Comparison of ENCODE assay signal across 22 cellular contexts in the genomic region with DNA sequence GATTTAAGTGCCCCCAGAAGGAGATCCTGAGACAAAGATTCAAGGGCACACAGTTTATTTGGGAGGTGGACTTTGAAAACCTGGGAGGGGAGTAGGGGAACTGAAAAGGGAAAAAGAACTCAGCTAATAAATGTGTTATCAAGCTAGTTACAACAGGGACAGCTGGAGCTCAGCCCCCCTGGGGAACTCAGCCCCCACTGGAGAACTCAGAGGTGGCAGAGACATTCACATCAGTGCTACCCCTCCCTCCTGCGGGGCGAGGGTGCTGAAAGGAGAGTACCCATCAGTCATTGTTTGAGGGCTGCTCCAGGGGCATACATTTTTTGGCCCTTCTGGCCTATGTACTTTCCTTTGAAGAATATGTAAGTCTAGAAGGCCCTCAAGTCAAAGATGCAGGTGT.
DNase-seq lines count a peak whose midpoint lies in the region; ATAC-seq and TF ChIP-seq lines count a peak whose summit lies in the region.
"Had no signal": no experiment of that assay in that cellular context is flagged by ENCODE, and none has a peak within 500 bp of the region (broad histone marks: within the 10 kb centered on the region; RNA-seq: fewer than 3 reads in every experiment).

No MANE protein-coding gene starts in this region.

- H3K4me2 ChIP-seq in BLaER1 (peak overlapping the region; percentile 5; the same call in 1 of the 2 replicates), parathyroid adenoma (ENCODE audit: low read length) (no peak overlapping the region)
- H3K4me2 ChIP-seq: GM23338 had no signal

- H3K27ac ChIP-seq in BLaER1, result no peak overlapping the region
- no peak overlapping the region for H3K27ac ChIP-seq in HEK293 (ENCODE audit: extremely low read depth, low read depth, low read length)
- H3K27ac ChIP-seq in parathyroid adenoma, result no peak overlapping the region
- H3K27ac ChIP-seq: HL-60 had no signal

- ATAC-seq in stimulated activated effector memory CD8-positive, alpha-beta T cell treated with anti-CD3 and anti-CD28 coated beads, Interleukin-12 subunit alpha, Interleukin-12 subunit beta, amount 100 ng/mL, for 72 hours, result no peak
- ATAC-seq: GM23338, HepG2, K562, Panc1, SK-N-SH treated with all-trans-retinoic acid at 6 μM for 48 hours had no signal

- POLR2A ChIA-PET in HEK293 (lab: Yijun Ruan, JAX), result no interaction called here

- peaks cover 100% of the 10 kb centered on the region for H4K20me1 ChIP-seq in BLaER1

- no peak for DNase-seq in stimulated activated effector memory CD8-positive, alpha-beta T cell treated with anti-CD3 and anti-CD28 coated beads, Interleukin-12 subunit alpha, Interleukin-12 subunit beta, amount 100 ng/mL, for 72 hours (ENCODE audit: low spot score in 2 of 2)
- DNase-seq in endothelial cell (ENCODE audit: low spot score), result no peak
- DNase-seq in DMS53 (lab: John Stamatoyannopoulos, UW), result no peak
- DNase-seq: CD4-positive, alpha-beta memory T cell; DMS153; GDM1; MM.1S; NCI-H1048; NCI-H146; NCI-H2029 treated with DMSO at 0.1 percent for 48 hours; NCI-H446 treated with DMSO at 0.1 percent for 48 hours had no signal

- H3K27me3 Mint-ChIP-seq in brain, result peaks cover 10% of the 10 kb centered on the region
- H3K27me3 Mint-ChIP-seq in endothelial cell (ENCODE audit: unreplicated experiment), result peaks cover 3% of the 10 kb centered on the region

- H3K9me3 ChIP-seq in BLaER1, result no peaks in the 10 kb centered on the region
- H3K9me3 ChIP-seq in HEK293 (ENCODE audit: control insufficient read depth, insufficient read depth, low read depth, low read length), result no peaks in the 10 kb centered on the region
- no peaks in the 10 kb centered on the region for H3K9me3 ChIP-seq in parathyroid adenoma (ENCODE audit: control insufficient read depth, low read length)
- H3K9me3 ChIP-seq: HAP-1 had no signal

- H3K27ac Mint-ChIP-seq in brain (peak overlapping the region in 4 of 5 experiments; percentile 51 to 78 (median 71)), endothelial cell (ENCODE audit: unreplicated experiment) (no peak overlapping the region)
- H3K27ac Mint-ChIP-seq in stimulated activated effector memory CD8-positive, alpha-beta T cell treated with anti-CD3 and anti-CD28 coated beads, Interleukin-12 subunit alpha, Interleukin-12 subunit beta, amount 100 ng/mL, for 72 hours, result no peak overlapping the region
- H3K27ac Mint-ChIP-seq: CD4-positive, alpha-beta memory T cell; GM23338 had no signal

- peaks cover 66% of the 10 kb centered on the region for H3K4me1 Mint-ChIP-seq in brain
- H3K4me1 Mint-ChIP-seq in stimulated activated effector memory CD8-positive, alpha-beta T cell treated with anti-CD3 and anti-CD28 coated beads, Interleukin-12 subunit alpha, Interleukin-12 subunit beta, amount 100 ng/mL, for 72 hours, result peaks cover 5% of the 10 kb centered on the region
- H3K4me1 Mint-ChIP-seq in endothelial cell (ENCODE audit: unreplicated experiment), result no peaks in the 10 kb centered on the region
- H3K4me1 Mint-ChIP-seq: CD4-positive, alpha-beta memory T cell had no signal

- no peak overlapping the region for H3K9ac ChIP-seq in BLaER1
- no peak overlapping the region for H3K9ac ChIP-seq in parathyroid adenoma

- H3K4me3 Mint-ChIP-seq in brain (no peak overlapping the region), endothelial cell (ENCODE audit: unreplicated experiment) (no peak overlapping the region)
- H3K4me3 Mint-ChIP-seq in stimulated activated effector memory CD8-positive, alpha-beta T cell treated with anti-CD3 and anti-CD28 coated beads, Interleukin-12 subunit alpha, Interleukin-12 subunit beta, amount 100 ng/mL, for 72 hours, result no peak overlapping the region
- H3K4me3 Mint-ChIP-seq: CD4-positive, alpha-beta memory T cell; GM23338 had no signal

- no peaks in the 10 kb centered on the region for H3K36me3 Mint-ChIP-seq in brain
- H3K36me3 Mint-ChIP-seq in stimulated activated effector memory CD8-positive, alpha-beta T cell treated with anti-CD3 and anti-CD28 coated beads, Interleukin-12 subunit alpha, Interleukin-12 subunit beta, amount 100 ng/mL, for 72 hours, result no peaks in the 10 kb centered on the region
- peaks cover 4% of the 10 kb centered on the region for H3K36me3 Mint-ChIP-seq in endothelial cell (ENCODE audit: low read depth, unreplicated experiment)
- H3K36me3 Mint-ChIP-seq: CD4-positive, alpha-beta memory T cell had no signal

- H3K79me2 ChIP-seq in parathyroid adenoma, result no peaks in the 10 kb centered on the region

- H3K4me3 ChIP-seq in BLaER1 (no peak overlapping the region), HEK293 (ENCODE audit: low read depth, low read length) (no peak overlapping the region), parathyroid adenoma (ENCODE audit: low read depth, low read length) (no peak overlapping the region)
- H3K4me3 ChIP-seq: GM23338, HAP-1, K562 had no signal

- no peaks in the 10 kb centered on the region for H3K27me3 ChIP-seq in BLaER1
- no peaks in the 10 kb centered on the region for H3K27me3 ChIP-seq in parathyroid adenoma (ENCODE audit: control insufficient read depth, insufficient read depth, low read length)

- CTCF ChIA-PET in HEK293 (lab: Yijun Ruan, JAX), result interaction anchor here (0.6 to 1.3 kb wide), 3 partner anchors 10 to 40 kb away, joined by 3 to 5 read pairs (median 3); no protein-coding TSS in a partner anchor

- H3K9me3 Mint-ChIP-seq in brain (peaks cover 0 to 5% (median 0%) of the 10 kb centered on the region in 5 experiments), endothelial cell (ENCODE audit: unreplicated experiment) (no peaks in the 10 kb centered on the region)
- H3K9me3 Mint-ChIP-seq in stimulated activated effector memory CD8-positive, alpha-beta T cell treated with anti-CD3 and anti-CD28 coated beads, Interleukin-12 subunit alpha, Interleukin-12 subunit beta, amount 100 ng/mL, for 72 hours, result no peaks in the 10 kb centered on the region
- H3K9me3 Mint-ChIP-seq: GM23338 had no signal

- TF ChIP-seq CTCF in HEK293 (tag by site-specific recombination; IDR thresholded peaks at IDR 0.05), result no peak
- no peak for TF ChIP-seq CTCF in brain (conservative IDR thresholded peaks at IDR 0.05)
- TF ChIP-seq CTCF in parathyroid adenoma (IDR thresholded peaks at IDR 0.05), result no peak
- no peak for TF ChIP-seq CTCF in endothelial cell (IDR thresholded peaks at IDR 0.05; ENCODE audit: unreplicated experiment)

- H3K36me3 ChIP-seq in BLaER1 (0 out of 2 replicates have a peak, but pooled peaks cover 9% of the 10 kb centered on the region), HEK293 (ENCODE audit: control insufficient read depth in 2 of 2, insufficient read depth in 1 of 2, low read length in 2 of 2) (no peaks in the 10 kb centered on the region), parathyroid adenoma (ENCODE audit: control insufficient read depth, insufficient read depth, low read length) (no peaks in the 10 kb centered on the region)
- H3K36me3 ChIP-seq: HAP-1 had no signal

- H2AFZ ChIP-seq in parathyroid adenoma, result peak overlapping the region; percentile 46
- H2AFZ ChIP-seq: GM23338 had no signal

- H3K4me1 ChIP-seq in BLaER1 (peaks cover 41% of the 10 kb centered on the region), HEK293 (ENCODE audit: control insufficient read depth, insufficient read depth, low read length) (peaks cover 6% of the 10 kb centered on the region), parathyroid adenoma (no peaks in the 10 kb centered on the region)
- H3K4me1 ChIP-seq: HAP-1 had no signal

TF ChIP-seq in HEK293, 187 proteins besides CTCF, POLR2A, EP300 and RAD21 (continues in another document):
- no peak for TF ChIP-seq ZNF132 (tag by site-specific recombination; IDR thresholded peaks at IDR 0.05; ENCODE audit: borderline replicate concordance)
- TF ChIP-seq KLF7 (tag by site-specific recombination; IDR thresholded peaks at IDR 0.05; ENCODE audit: borderline replicate concordance), result no peak
- no peak for TF ChIP-seq REPIN1 (tag by site-specific recombination; IDR thresholded peaks at IDR 0.05; ENCODE audit: low read depth)
- TF ChIP-seq ZIC2 (tag by site-specific recombination; IDR thresholded peaks at IDR 0.05), result peak; percentile 48; the same call in 1 of the 2 replicates
- no peak for TF ChIP-seq OSR2 (tag by site-specific recombination; IDR thresholded peaks at IDR 0.05)
- no peak for TF ChIP-seq SP2 (tag by site-specific recombination; IDR thresholded peaks at IDR 0.05)
- peak; percentile 75 for TF ChIP-seq GLIS1 (tag by site-specific recombination; IDR thresholded peaks at IDR 0.05)
- no peak for TF ChIP-seq EGR2 (tag by site-specific recombination; IDR thresholded peaks at IDR 0.05; ENCODE audit: low read depth)
- no peak for TF ChIP-seq ZNF426 (tag by site-specific recombination; IDR thresholded peaks at IDR 0.05)
- TF ChIP-seq ZNF785 (tag by site-specific recombination; IDR thresholded peaks at IDR 0.05), result no peak
- TF ChIP-seq ZNF529 (tag by site-specific recombination; IDR thresholded peaks at IDR 0.05; ENCODE audit: insufficient replicate concordance), result no peak
- peak; percentile 36; the same call in 1 of the 2 replicates for TF ChIP-seq REST (tag by site-specific recombination; IDR thresholded peaks at IDR 0.05)
- no peak for TF ChIP-seq ZNF843 (tag by site-specific recombination; IDR thresholded peaks at IDR 0.05)

Comparison
In these comparisons a context has a peak if more than half of its experiments do, and no peak if none do; other contexts are left out.
1. H3K27ac Mint-ChIP-seq: peak in brain (4 of 5); none in stimulated activated effector memory CD8-positive, alpha-beta T cell treated with anti-CD3 and anti-CD28 coated beads, Interleukin-12 subunit alpha, Interleukin-12 subunit beta, amount 100 ng/mL, for 72 hours (single experiment) and endothelial cell (single experiment).